19 cellular contexts compared by ENCODE assay signal in the genomic region with DNA sequence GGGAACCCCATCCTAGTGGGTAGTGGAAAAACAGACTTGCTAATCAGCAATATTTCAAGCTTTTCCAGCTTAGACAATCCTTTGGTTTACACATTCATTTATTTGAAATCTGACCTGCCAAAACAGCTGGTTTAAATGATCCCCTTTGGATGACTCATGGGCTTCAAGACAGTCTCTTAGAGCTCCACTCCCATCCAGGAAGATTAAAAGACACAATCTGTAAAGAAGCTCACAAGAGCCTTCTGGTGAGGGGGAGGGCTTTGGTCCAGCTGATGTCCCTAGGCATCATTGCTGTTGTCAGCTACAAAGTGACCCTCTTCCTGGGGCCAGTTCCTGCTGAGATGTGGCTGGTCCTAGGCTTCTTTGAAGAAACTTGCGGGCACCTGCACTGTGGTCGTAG.
A peak's percentile ranks its signal among the peaks of the same experiment; 100 is the strongest.
DNase-seq lines count a peak whose midpoint lies in the region; ATAC-seq and TF ChIP-seq lines count a peak whose summit lies in the region.
"Had no signal": no experiment of that assay in that cellular context is flagged by ENCODE, and none has a peak within 500 bp of the region (broad histone marks: within the 10 kb centered on the region; RNA-seq: fewer than 3 reads in every experiment).

No MANE protein-coding gene starts in this region.

- H3K4me1 ChIP-seq in SJCRH30 = peaks cover 12% of the 10 kb centered on the region
- H3K4me1 ChIP-seq in foreskin keratinocyte = no peaks in the 10 kb centered on the region
- H3K4me1 ChIP-seq: right lobe of liver, uterus had no signal

- no peak overlapping the region for H3K4me3 Mint-ChIP-seq in activated T-cell treated with anti-CD3 and anti-CD28 coated beads, Interleukin-2, amount 50 U/mL, for 24 hours
- H3K4me3 Mint-ChIP-seq: activated CD8-positive, alpha-beta T cell treated with anti-CD3 and anti-CD28 coated beads, Interleukin-2, amount 10 ng/mL, durations not matched to agents 7 days and 5 days; CD8-positive, alpha-beta T cell; central memory CD8-positive, alpha-beta T cell; WTC11 had no signal

- DNase-seq in AG20443 (ENCODE audit: low spot score) = peak; percentile 14
- DNase-seq in H4 (ENCODE audit: low spot score) = peak; percentile 60
- peak; percentile 33 to 78 for DNase-seq in SJCRH30
- peak in 1 of 2 donors; percentile 3 for DNase-seq in foreskin keratinocyte
- no peak for DNase-seq in activated naive CD4-positive, alpha-beta T cell (lab: John Stamatoyannopoulos, UW)
- no peak for DNase-seq in activated CD4-positive, alpha-beta T cell treated with anti-CD3 and anti-CD28 coated beads, Interleukin-2, amount 50 U/mL, for 48 hours
- DNase-seq in activated T-cell treated with anti-CD3 and anti-CD28 coated beads, Interleukin-2, amount 50 U/mL, for 24 hours = no peak
- no peak for DNase-seq in T-helper 9 cell
- DNase-seq: activated CD8-positive, alpha-beta T cell treated with anti-CD3 and anti-CD28 coated beads, Interleukin-2, amount 10 ng/mL, durations not matched to agents 7 days and 5 days; CD8-positive, alpha-beta T cell; effector CD4-positive, alpha-beta T cell; mucosa of descending colon; NCI-H2081; right lobe of liver; stimulated activated CD4-positive, alpha-beta T cell treated with anti-CD3 and anti-CD28 coated beads, Interleukin-2, amount 100 ng/mL, for 24 hours; uterus had no signal

- no peak for TF ChIP-seq CTCF in foreskin keratinocyte (conservative IDR thresholded peaks at IDR 0.05)

- H3K27me3 ChIP-seq in SJCRH30 (no peaks in the 10 kb centered on the region), foreskin keratinocyte (no peaks in the 10 kb centered on the region)
- H3K27me3 ChIP-seq: right lobe of liver, uterus had no signal

- H3K9me3 ChIP-seq in SJCRH30 (replicated peaks) = no peaks in the 10 kb centered on the region
- H3K9me3 ChIP-seq: mucosa of descending colon, right lobe of liver, uterus had no signal

- H3K27ac Mint-ChIP-seq in activated T-cell treated with anti-CD3 and anti-CD28 coated beads, Interleukin-2, amount 50 U/mL, for 24 hours = no peak overlapping the region
- H3K27ac Mint-ChIP-seq: activated CD8-positive, alpha-beta T cell treated with anti-CD3 and anti-CD28 coated beads, Interleukin-2, amount 10 ng/mL, durations not matched to agents 7 days and 5 days; CD8-positive, alpha-beta T cell; WTC11 had no signal

- no peaks in the 10 kb centered on the region for H3K36me3 ChIP-seq in SJCRH30
- H3K36me3 ChIP-seq: right lobe of liver, uterus had no signal

- H3K27ac ChIP-seq in SJCRH30 (no peak overlapping the region), foreskin keratinocyte (no peak overlapping the region)
- H3K27ac ChIP-seq: right lobe of liver, uterus had no signal

- no peak overlapping the region for H3K4me3 ChIP-seq in SJCRH30
- H3K4me3 ChIP-seq: mucosa of descending colon, right lobe of liver, uterus had no signal

- H3K36me3 Mint-ChIP-seq in activated T-cell treated with anti-CD3 and anti-CD28 coated beads, Interleukin-2, amount 50 U/mL, for 24 hours (ENCODE audit: low read depth) = no peaks in the 10 kb centered on the region
- H3K36me3 Mint-ChIP-seq: CD8-positive, alpha-beta T cell had no signal

- ATAC-seq in foreskin keratinocyte = peak; percentile 32
- ATAC-seq: activated CD8-positive, alpha-beta T cell treated with anti-CD3 and anti-CD28 coated beads, Interleukin-2, amount 10 ng/mL, durations not matched to agents 7 days and 5 days; CD8-positive, alpha-beta T cell; left lobe of liver; mucosa of descending colon; right lobe of liver; WTC11 had no signal

- no peaks in the 10 kb centered on the region for H3K9me3 Mint-ChIP-seq in activated T-cell treated with anti-CD3 and anti-CD28 coated beads, Interleukin-2, amount 50 U/mL, for 24 hours
- H3K9me3 Mint-ChIP-seq: CD8-positive, alpha-beta T cell; central memory CD8-positive, alpha-beta T cell had no signal

- H3K27me3 Mint-ChIP-seq in activated T-cell treated with anti-CD3 and anti-CD28 coated beads, Interleukin-2, amount 50 U/mL, for 24 hours = no peaks in the 10 kb centered on the region

- H3K4me1 Mint-ChIP-seq in activated T-cell treated with anti-CD3 and anti-CD28 coated beads, Interleukin-2, amount 50 U/mL, for 24 hours (ENCODE audit: low read depth) = peaks cover 20% of the 10 kb centered on the region
- H3K4me1 Mint-ChIP-seq: central memory CD8-positive, alpha-beta T cell had no signal

Comparison
In these comparisons a context has a peak if more than half of its experiments do, and no peak if none do; other contexts are left out.
1. DNase-seq: peak in AG20443 (single experiment), H4 (single experiment) and SJCRH30 (2 of 2); none in activated naive CD4-positive, alpha-beta T cell (0 of 4), activated CD4-positive, alpha-beta T cell treated with anti-CD3 and anti-CD28 coated beads, Interleukin-2, amount 50 U/mL, for 48 hours (0 of 2), activated T-cell treated with anti-CD3 and anti-CD28 coated beads, Interleukin-2, amount 50 U/mL, for 24 hours (single experiment) and T-helper 9 cell (single experiment).